ENCODE assay signal across 8 cellular contexts in the genomic region with DNA sequence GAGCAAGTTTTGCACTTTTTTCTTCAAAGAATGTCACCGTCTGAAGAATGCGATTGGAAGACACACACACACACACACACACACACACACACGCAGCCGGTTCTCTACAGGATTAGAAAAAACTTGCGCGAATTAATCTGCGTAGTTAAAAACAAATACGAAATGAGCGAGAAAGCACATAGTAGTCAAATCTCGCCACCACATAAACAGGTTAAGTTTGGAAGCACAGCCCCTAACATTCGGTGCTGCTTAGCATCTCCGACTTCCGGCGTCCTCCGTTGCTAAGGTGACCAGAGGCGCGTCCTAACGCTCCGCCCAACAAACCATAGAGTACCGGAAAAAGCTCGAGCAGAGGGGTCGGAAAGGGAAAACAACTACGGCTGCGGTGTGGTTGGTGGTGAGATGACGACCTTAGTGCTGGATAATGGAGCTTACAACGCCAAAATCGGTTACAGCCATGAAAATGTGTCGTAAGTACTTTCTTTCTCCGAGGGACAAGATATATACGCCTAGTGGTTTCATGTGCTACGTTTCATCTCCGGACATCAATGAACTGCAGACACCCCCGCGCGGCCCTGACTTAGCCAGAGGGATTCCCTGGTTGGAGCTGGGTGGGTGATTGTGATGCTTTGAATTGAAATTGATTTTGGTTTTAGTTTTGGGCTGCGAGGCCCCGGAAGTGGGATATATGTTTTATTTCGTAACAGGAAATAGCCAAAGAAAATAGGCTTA. TPM values are rescaled to one million over a fixed set of nuclear protein-coding genes. Genes with fewer than 3 reads are reported as not detected.
DNase-seq lines count a peak whose midpoint lies in the region; ATAC-seq lines count a peak whose summit lies in the region.

A gene (plus strand): TSS at position 366 of the 732 bp plus-strand sequence. CDS start 37 bp downstream, at position 403.

- peak within 1 kb of the TSS in 1 of 2 experiments; percentile 4 for H3K4ac ChIP-seq in mesenchymal stem cell (ENCODE audit: low read depth in 1 of 2, low read length in 2 of 2)

- peaks cover 38% of the 10 kb centered on the region for H3K36me3 Mint-ChIP-seq in effector memory CD8-positive, alpha-beta T cell (ENCODE audit: insufficient read depth)

- under 1% methylated on average over 38 of the region's 38 CpGs for WGBS in mesenchymal stem cell

- no peaks in the 10 kb centered on the region for H3K9me3 Mint-ChIP-seq in effector memory CD8-positive, alpha-beta T cell

- peaks cover 11% of the 10 kb centered on the region for H3K79me1 ChIP-seq in mesenchymal stem cell (replicated peaks; ENCODE audit: low read length, poor library complexity, severe bottlenecking)

- no peak within 1 kb of the TSS for H2BK15ac ChIP-seq in mesenchymal stem cell (ENCODE audit: low read depth, poor library complexity, severe bottlenecking)

- H4K8ac ChIP-seq in mesenchymal stem cell (ENCODE audit: low read length), result peak within 1 kb of the TSS; percentile 66

- H3K4me3 Mint-ChIP-seq in effector memory CD8-positive, alpha-beta T cell, result peak within 1 kb of the TSS; percentile 94 to 98

- peaks cover 13% of the 10 kb centered on the region for H3K4me1 ChIP-seq in mesenchymal stem cell (ENCODE audit: control insufficient read depth, insufficient read depth, low read depth, low read length)

- H3K23ac ChIP-seq in mesenchymal stem cell (ENCODE audit: low read length in 2 of 2), result no peak within 1 kb of the TSS

- no peak within 1 kb of the TSS for H2BK5ac ChIP-seq in mesenchymal stem cell (ENCODE audit: low read depth, low read length, poor library complexity, severe bottlenecking)

- H3K4me3 ChIP-seq in mesenchymal stem cell (ENCODE audit: insufficient read depth in 1 of 2, low read depth in 1 of 2, low read length in 2 of 2), result peak within 1 kb of the TSS; percentile 75 to 85

- peaks cover 0 to 1% of the 10 kb centered on the region in 2 experiments for H3K36me3 ChIP-seq in mesenchymal stem cell (ENCODE audit: control insufficient read depth in 1 of 2, insufficient read depth in 2 of 2, low read depth in 1 of 2, low read length in 2 of 2)

- H3K27me3 ChIP-seq in mesenchymal stem cell (ENCODE audit: control insufficient read depth in 1 of 2, insufficient read depth in 1 of 2, low read length in 2 of 2), result no peaks in the 10 kb centered on the region

- peak within 1 kb of the TSS; percentile 96 for H3K4me2 ChIP-seq in mesenchymal stem cell (ENCODE audit: low read length, poor library complexity, severe bottlenecking)

- H3K27ac ChIP-seq in mesenchymal stem cell (ENCODE audit: low read length, poor library complexity, severe bottlenecking), result peak within 1 kb of the TSS; percentile 83

- H2BK12ac ChIP-seq in mesenchymal stem cell (ENCODE audit: low read length in 2 of 2), result no peak within 1 kb of the TSS

- no peak within 1 kb of the TSS for H2AK5ac ChIP-seq in mesenchymal stem cell (ENCODE audit: low read length, severe bottlenecking)

- peak; percentile 91 for ATAC-seq in GM19467 (IDR thresholded peaks at IDR 0.05; ENCODE audit: unreplicated experiment)
- peak; percentile 81 for ATAC-seq in effector memory CD8-positive, alpha-beta T cell (replicated peaks)

- H2AFZ ChIP-seq in mesenchymal stem cell (ENCODE audit: low read depth, low read length), result peak within 1 kb of the TSS; percentile 84

- peak within 1 kb of the TSS in 1 of 2 experiments; percentile 54 for H3K18ac ChIP-seq in mesenchymal stem cell (ENCODE audit: low read depth in 1 of 2, low read length in 2 of 2)

- no peak within 1 kb of the TSS for H2BK120ac ChIP-seq in mesenchymal stem cell (ENCODE audit: low read depth, low read length)

- no peaks in the 10 kb centered on the region for H3K27me3 Mint-ChIP-seq in effector memory CD8-positive, alpha-beta T cell

- H3K27ac Mint-ChIP-seq in effector memory CD8-positive, alpha-beta T cell, result peak within 1 kb of the TSS; percentile 98 to 99

- H3K9ac ChIP-seq in mesenchymal stem cell (ENCODE audit: low read length), result peak within 1 kb of the TSS; percentile 91

- peaks cover 20 to 24% of the 10 kb centered on the region in 2 donors for H3K4me1 Mint-ChIP-seq in effector memory CD8-positive, alpha-beta T cell (ENCODE audit: low read depth in 2 of 2)

- no peak within 1 kb of the TSS for H4K91ac ChIP-seq in mesenchymal stem cell (ENCODE audit: low read length)

- H3K9me3 ChIP-seq in mesenchymal stem cell (ENCODE audit: control insufficient read depth, low read length), result no peaks in the 10 kb centered on the region

- H3K14ac ChIP-seq in mesenchymal stem cell (ENCODE audit: low read length in 2 of 2), result no peak within 1 kb of the TSS

- DNase-seq in CMK (ENCODE audit: low read depth) (peak; percentile 81), HS-27A (ENCODE audit: low read depth) (peak; percentile 83), NK-92 (lab: John Stamatoyannopoulos, UW; ENCODE audit: unreplicated experiment) (peak; percentile 88), mesenchymal stem cell (peak; percentile 97)
- peak; percentile 96 to 97 for DNase-seq in activated CD8-positive, alpha-beta memory T cell treated with anti-CD3 and anti-CD28 coated beads for 1 hour (ENCODE audit: extremely low read depth in 1 of 2, low read depth in 1 of 2)
- peak; percentile 98 to 99 (median 99) for DNase-seq in effector memory CD8-positive, alpha-beta T cell
- DNase-seq in stimulated activated CD8-positive, alpha-beta memory T cell treated with anti-CD3 and anti-CD28 coated beads, Interleukin-12 subunit alpha, Interleukin-12 subunit beta, amount 100 ng/mL, for 4 hours (ENCODE audit: low read depth), result peak; percentile 93

RNA-seq across cellular contexts. Expression of the gene that starts here (rescaled TPM):
- 10.0 TPM for polyA plus RNA-seq in mesenchymal stem cell (2013, experiment 1 of 2)
- 10.5 TPM for polyA plus RNA-seq in mesenchymal stem cell (2013, experiment 2 of 2)

Comparison
In these comparisons a context has a peak if more than half of its experiments do, and no peak if none do; other contexts are left out.
1. Peak in every context shown above with its lines: DNase-seq, ATAC-seq, H3K4me3 ChIP-seq and H3K27ac ChIP-seq.